Comparison of ENCODE assay signal across 10 cellular contexts in the genomic region with DNA sequence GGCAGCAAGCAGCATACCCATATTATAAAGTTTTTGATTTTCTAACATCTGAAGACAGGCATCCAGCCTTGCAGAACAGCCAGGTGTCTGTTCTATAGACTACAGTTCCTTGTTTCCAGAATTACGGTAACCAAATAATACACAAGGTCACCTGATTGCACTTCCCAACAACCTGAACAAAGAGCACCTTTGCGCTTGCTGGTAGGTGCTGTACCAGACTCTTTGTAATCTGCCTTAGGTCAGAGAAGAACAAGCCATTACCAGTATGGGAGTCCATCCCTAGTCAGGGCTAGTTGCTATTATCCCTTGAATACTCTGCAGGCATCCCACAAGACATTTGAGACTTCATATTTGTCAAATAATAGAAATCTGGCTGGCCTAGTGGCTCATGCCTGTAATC.
DNase-seq lines count a peak whose midpoint lies in the region; ATAC-seq and TF ChIP-seq lines count a peak whose summit lies in the region.
"Had no signal": no experiment of that assay in that cellular context is flagged by ENCODE, and none has a peak within 500 bp of the region (broad histone marks: within the 10 kb centered on the region; RNA-seq: fewer than 3 reads in every experiment).

No MANE protein-coding gene starts in this region.

- no peaks in the 10 kb centered on the region for H3K36me3 ChIP-seq in heart right ventricle
- no peaks in the 10 kb centered on the region for H3K36me3 ChIP-seq in esophagus squamous epithelium
- no peaks in the 10 kb centered on the region for H3K36me3 ChIP-seq in psoas muscle (ENCODE audit: insufficient read depth in 1 of 2, low read depth in 1 of 2)

- no peak for DNase-seq in heart right ventricle
- DNase-seq in Right ventricle myocardium inferior (ENCODE audit: missing footprints) = no peak
- DNase-seq in esophagus squamous epithelium (lab: John Stamatoyannopoulos, UW) = no peak
- DNase-seq in psoas muscle = no peak
- no peak for DNase-seq in stimulated activated naive CD4-positive, alpha-beta T cell treated with Interleukin-2 at 50 U/mL for 16 hours (lab: John Stamatoyannopoulos, UW)
- no peak for DNase-seq in GM19238 (ENCODE audit: insufficient read length, low spot score)
- no peak for DNase-seq in AG20443 (ENCODE audit: low spot score)
- DNase-seq: activated effector memory CD4-positive, alpha-beta T cell treated with Interleukin-2 at 50 U/mL for 16 hours; effector memory CD4-positive, alpha-beta T cell had no signal

- TF ChIP-seq CTCF in heart right ventricle (IDR thresholded peaks at IDR 0.05) (no peak), esophagus squamous epithelium (IDR thresholded peaks at IDR 0.05) (no peak), psoas muscle (IDR thresholded peaks at IDR 0.05) (no peak)

- H3K27ac ChIP-seq in heart right ventricle (peak overlapping the region in 8 of 10 donors; percentile 10 to 86 (median 54)), esophagus squamous epithelium (peak overlapping the region; percentile 19 to 78 (median 58)), psoas muscle (peak overlapping the region; percentile 4)

- intact Hi-C loops in heart right ventricle (cut with DNase I) = loop anchor here in 1 of 10 donors (10.0 kb wide), 1 partner anchor 88 kb away; no protein-coding TSS in a partner anchor
- intact Hi-C loops in Right ventricle myocardium inferior (cut with DNase I) = no loop called here
- intact Hi-C loops in esophagus squamous epithelium (cut with DNase I) = no loop called here
- intact Hi-C loops in psoas muscle (cut with DNase I) = no loop called here

- 80 to 81% methylated on average over 2 of the region's 2 CpGs for WGBS in heart right ventricle, 2 donors
- 51 to 85% methylated on average over 2 of the region's 2 CpGs for WGBS in esophagus squamous epithelium, 2 donors
- 77 to 85% (median 81%) methylated on average over 2 of the region's 2 CpGs for WGBS in psoas muscle, 3 donors

- no peak overlapping the region for H3K4me3 ChIP-seq in heart right ventricle
- no peak overlapping the region for H3K4me3 ChIP-seq in esophagus squamous epithelium
- no peak overlapping the region for H3K4me3 ChIP-seq in psoas muscle

- TF ChIP-seq POLR2A in esophagus squamous epithelium (IDR thresholded peaks at IDR 0.05) = no peak

- H3K4me1 ChIP-seq in heart right ventricle (peaks cover 5 to 65% (median 38%) of the 10 kb centered on the region in 9 donors), esophagus squamous epithelium (peaks cover 17 to 61% (median 37%) of the 10 kb centered on the region in 3 donors), psoas muscle (peaks cover 8% of the 10 kb centered on the region)

- no peaks in the 10 kb centered on the region for H3K27me3 ChIP-seq in heart right ventricle
- H3K27me3 ChIP-seq in esophagus squamous epithelium = no peaks in the 10 kb centered on the region
- H3K27me3 ChIP-seq in psoas muscle (ENCODE audit: insufficient read depth in 3 of 3, low read length in 2 of 3) = no peaks in the 10 kb centered on the region

- ATAC-seq in heart right ventricle (no peak), Right ventricle myocardium inferior (no peak), psoas muscle (no peak), HG02981 (IDR thresholded peaks at IDR 0.05; ENCODE audit: unreplicated experiment) (no peak)

- H3K9me3 ChIP-seq in heart right ventricle = peaks cover 0 to 4% (median 0%) of the 10 kb centered on the region in 11 donors
- no peaks in the 10 kb centered on the region for H3K9me3 ChIP-seq in esophagus squamous epithelium
- H3K9me3 ChIP-seq in psoas muscle = no peaks in the 10 kb centered on the region

Comparison
In these comparisons a context has a peak if more than half of its experiments do, and no peak if none do; other contexts are left out.
1. H3K27ac ChIP-seq: peak in every context shown above with its lines; median percentile 58 in esophagus squamous epithelium; 54 in heart right ventricle; 4 in psoas muscle.